In genomic region chr2:95031076-95031725, GRCh38 we compare ENCODE assay signal across 24 cellular contexts. TPM values are rescaled to one million over a fixed set of nuclear protein-coding genes. Genes with fewer than 3 reads are reported as not detected.
DNase-seq lines count a peak whose midpoint lies in the region; ATAC-seq and TF ChIP-seq lines count a peak whose summit lies in the region.
"Had no signal": no experiment of that assay in that cellular context is flagged by ENCODE, and none has a peak within 500 bp of the region (broad histone marks: within the 10 kb centered on the region; RNA-seq: fewer than 3 reads in every experiment).

No MANE protein-coding gene starts in this region.

- H3K4me1 ChIP-seq in left lung: peaks cover 0 to under 1% of the 10 kb centered on the region in 2 donors
- H3K4me1 ChIP-seq: neural progenitor cell, psoas muscle had no signal

- POLR2A ChIA-PET in CD4-positive, alpha-beta T cell (lab: Charles Lee): interaction anchor here (1.1 to 3.7 kb wide), 2 partner anchors 26 to 43 kb away, joined by 3 to 15 read pairs; no protein-coding TSS in a partner anchor

- no peaks in the 10 kb centered on the region for H3K9me3 Mint-ChIP-seq in CD4-positive, alpha-beta T cell

- H3K27ac Mint-ChIP-seq in CD4-positive, alpha-beta T cell: peak overlapping the region; percentile 55
- H3K27ac Mint-ChIP-seq: neural progenitor cell had no signal

- H3K4me3 Mint-ChIP-seq in CD4-positive, alpha-beta T cell: no peak overlapping the region
- H3K4me3 Mint-ChIP-seq: neural progenitor cell had no signal

- H3K36me3 ChIP-seq in left lung: no peaks in the 10 kb centered on the region
- H3K36me3 ChIP-seq: neural progenitor cell had no signal

- CTCF ChIA-PET in CD4-positive, alpha-beta T cell (lab: Charles Lee): interaction anchor here (1.5 to 2.2 kb wide), 3 partner anchors 9 to 84 kb away, joined by 3 to 6 read pairs (median 5); no protein-coding TSS in a partner anchor

- H3K4me3 ChIP-seq in left lung: no peak overlapping the region
- H3K4me3 ChIP-seq: neural progenitor cell, psoas muscle, skin epidermis had no signal

- TF ChIP-seq CTCF in C4-2B (conservative IDR thresholded peaks at IDR 0.05): no peak
- no peak for TF ChIP-seq CTCF in CD4-positive, alpha-beta T cell (IDR thresholded peaks at IDR 0.05)
- no peak for TF ChIP-seq CTCF in VCaP (conservative IDR thresholded peaks at IDR 0.05)
- no peak for TF ChIP-seq CTCF in left lung (IDR thresholded peaks at IDR 0.05)

- no peaks in the 10 kb centered on the region for H3K27me3 Mint-ChIP-seq in CD4-positive, alpha-beta T cell

- DNase-seq in CD4-positive, alpha-beta T cell: no peak
- DNase-seq in left lung: no peak
- DNase-seq in amygdala (lab: John Stamatoyannopoulos, UW): no peak
- no peak for DNase-seq in sciatic nerve (ENCODE audit: low spot score)
- DNase-seq: activated CD4-positive, alpha-beta T cell treated with anti-CD3 and anti-CD28 coated beads for 4 hours; activated gamma-delta T cell; effector CD4-positive, alpha-beta T cell; HCEC 1CT; midbrain; NCI-H1105 treated with DMSO at 0.1 percent for 48 hours; NCI-H2081 treated with DMSO at 0.1 percent for 48 hours; NCI-H510A; NK-92 treated with Interleukin-12 subunit alpha and Interleukin-12 subunit beta, amount 100 ng/mL, for 24 hours; stimulated activated CD4-positive, alpha-beta T cell treated with anti-CD3 and anti-CD28 coated beads, Interleukin-2, amount 100 ng/mL, for 24 hours; stimulated activated naive CD8-positive, alpha-beta T cell treated with anti-CD3 and anti-CD28 coated beads, Interleukin-15, Interleukin-2, amounts not matched to agents 100 U/mL and 50 U/mL, for 24 hours had no signal

- no peaks in the 10 kb centered on the region for H3K9me3 ChIP-seq in CD4-positive, alpha-beta T cell (ENCODE audit: control insufficient read depth, low read length)
- no peaks in the 10 kb centered on the region for H3K9me3 ChIP-seq in left lung
- H3K9me3 ChIP-seq: psoas muscle had no signal

- H3K4me1 Mint-ChIP-seq in CD4-positive, alpha-beta T cell (ENCODE audit: low read depth): peaks cover 90% of the 10 kb centered on the region

- H3K27ac ChIP-seq in C4-2B (peak overlapping the region; percentile 17), VCaP (peak overlapping the region; percentile 47), left lung (no peak overlapping the region)
- peak overlapping the region; percentile 27 for H3K27ac ChIP-seq in CD4-positive, alpha-beta T cell (ENCODE audit: low read depth, low read length)
- H3K27ac ChIP-seq: neural progenitor cell, psoas muscle, skin epidermis had no signal

- H3K36me3 Mint-ChIP-seq in CD4-positive, alpha-beta T cell (ENCODE audit: low read depth): peaks cover 38% of the 10 kb centered on the region
- H3K36me3 Mint-ChIP-seq: neural progenitor cell had no signal

- no peaks in the 10 kb centered on the region for H3K27me3 ChIP-seq in CD4-positive, alpha-beta T cell (ENCODE audit: control insufficient read depth, insufficient read depth, low read length)
- H3K27me3 ChIP-seq in left lung: peaks cover 13 to 75% of the 10 kb centered on the region in 2 donors

- ATAC-seq in CD4-positive, alpha-beta T cell (ENCODE audit: poor library complexity): no peak
- ATAC-seq in left lung (peak; percentile 24), HG02623 (IDR thresholded peaks at IDR 0.05; ENCODE audit: unreplicated experiment) (no peak), HG03196 (IDR thresholded peaks at IDR 0.05; ENCODE audit: unreplicated experiment) (no peak), sciatic nerve (no peak)
- ATAC-seq: psoas muscle; stimulated activated naive CD8-positive, alpha-beta T cell treated with anti-CD3 and anti-CD28 coated beads, Interleukin-15, Interleukin-2, amounts not matched to agents 100 U/mL and 50 U/mL, for 24 hours had no signal

- intact Hi-C loops in CD4-positive, alpha-beta T cell (cut with DNase I, micrococcal nuclease): loop anchor here in 1 of 2 experiments (2.0 kb wide), 1 partner anchor 22 kb away; no protein-coding TSS in a partner anchor
- intact Hi-C loops in left lung (cut with DNase I): no loop called here
- intact Hi-C loops in sciatic nerve (cut with DNase I): no loop called here

RNA-seq across cellular contexts. Expression of gene MAL, which starts 5.7 kb away (rescaled TPM):
- total RNA-seq in CD4-positive, alpha-beta T cell: 100 to 1,000 TPM; 101 to 102 TPM
- total RNA-seq in left lung (10 to 100 TPM in 1 of 2 donors, 1 to 10 TPM in 1; 1.8 to 13.6 TPM), sciatic nerve (241 TPM)
- total RNA-seq: cerebellum, glomerular endothelial cell had no signal

Comparison
In these comparisons a context has a peak if more than half of its experiments do, and no peak if none do; other contexts are left out.
1. H3K27ac ChIP-seq: peak in C4-2B (single experiment), CD4-positive, alpha-beta T cell (single experiment) and VCaP (single experiment); none in left lung (0 of 2).
2. RNA of gene MAL, which starts 5.7 kb away (total RNA-seq): 241 TPM in sciatic nerve (single experiment) and 101 to 102 TPM in CD4-positive, alpha-beta T cell; 1.8 to 13.6 TPM in left lung; every median in the first group is over 4 times any median in the second.